Comparison of ENCODE assay signal across 2 cellular contexts in genomic region chr17:71329310-71330098, GRCh38.
TF ChIP-seq lines count a peak whose summit lies in the region.

No MANE protein-coding gene starts in this region.

TF ChIP-seq in A549, 52 proteins besides CTCF, POLR2A, EP300 and RAD21:
- TF ChIP-seq MYC (IDR thresholded peaks at IDR 0.05; ENCODE audit: borderline replicate concordance, low read length) (no peak), EHF (CRISPR knock-in tag; IDR thresholded peaks at IDR 0.05) (no peak), MAZ (IDR thresholded peaks at IDR 0.05; ENCODE audit: borderline replicate concordance, low read depth, low read length) (no peak), ATOH8 (CRISPR knock-in tag; IDR thresholded peaks at IDR 0.05; ENCODE audit: low read depth) (no peak), ZFP36 (IDR thresholded peaks at IDR 0.05; ENCODE audit: borderline replicate concordance, partially characterized antibody) (no peak), NR3C1 (IDR thresholded peaks at IDR 0.05) (no peak), BHLHE40 (IDR thresholded peaks at IDR 0.05; ENCODE audit: low read depth, low read length) (no peak), ELK1 (IDR thresholded peaks at IDR 0.05; ENCODE audit: low read depth, low read length) (no peak), HOXA7 (CRISPR knock-in tag; IDR thresholded peaks at IDR 0.05) (no peak), CHD2 (IDR thresholded peaks at IDR 0.05; ENCODE audit: low read length, partially characterized antibody) (no peak), JUNB (IDR thresholded peaks at IDR 0.05) (no peak), NPAS2 (CRISPR knock-in tag; IDR thresholded peaks at IDR 0.05; ENCODE audit: borderline replicate concordance) (no peak), MAX (IDR thresholded peaks at IDR 0.05) (no peak), CBX8 (IDR thresholded peaks at IDR 0.05) (no peak), EHMT2 (IDR thresholded peaks at IDR 0.05; ENCODE audit: low read depth) (no peak), RARB (CRISPR knock-in tag; IDR thresholded peaks at IDR 0.05) (no peak)

TF ChIP-seq in SK-N-SH, 30 proteins besides CTCF, POLR2A, EP300 and RAD21:
- TF ChIP-seq POLR2AphosphoS5 (IDR thresholded peaks at IDR 0.05; ENCODE audit: low read depth, low read length) (no peak), USF2 (IDR thresholded peaks at IDR 0.05; ENCODE audit: borderline replicate concordance, low read depth, low read length) (no peak), NFIC (IDR thresholded peaks at IDR 0.05; ENCODE audit: borderline replicate concordance) (no peak), PBX3 (IDR thresholded peaks at IDR 0.05) (no peak), GABPA (IDR thresholded peaks at IDR 0.05; ENCODE audit: low read depth) (no peak), EZH2phosphoT487 (IDR thresholded peaks at IDR 0.05; ENCODE audit: borderline replicate concordance, low read depth) (no peak), ELF1 (IDR thresholded peaks at IDR 0.05) (no peak), FOXJ3 (CRISPR knock-in tag; IDR thresholded peaks at IDR 0.05) (no peak), MXI1 (IDR thresholded peaks at IDR 0.05; ENCODE audit: low read depth, low read length) (no peak), TEAD4 (IDR thresholded peaks at IDR 0.05; ENCODE audit: borderline replicate concordance, insufficient read depth) (no peak), ZBTB33 (IDR thresholded peaks at IDR 0.05; ENCODE audit: borderline replicate concordance, low read depth) (no peak), RFX5 (IDR thresholded peaks at IDR 0.05; ENCODE audit: low read length) (no peak), IRF3 (IDR thresholded peaks at IDR 0.05; ENCODE audit: low read depth, low read length) (no peak), TAF1 (IDR thresholded peaks at IDR 0.05; ENCODE audit: borderline replicate concordance, low read depth, low read length) (no peak), SIN3A (IDR thresholded peaks at IDR 0.05; ENCODE audit: borderline replicate concordance, low read depth, low read length) (no peak), JUND (IDR thresholded peaks at IDR 0.05) (no peak), NRF1 (IDR thresholded peaks at IDR 0.05; ENCODE audit: low read depth, low read length) (no peak)
TF ChIP-seq in SK-N-SH: peak in this region for 0.
